In genomic region chrX:57655065-57655464, GRCh38 we compare ENCODE assay signal across 8 cellular contexts. TPM values are rescaled to one million over a fixed set of nuclear protein-coding genes. Genes with fewer than 3 reads are reported as not detected.
"Had no signal": no experiment of that assay in that cellular context is flagged by ENCODE, and none has a peak within 500 bp of the region (broad histone marks: within the 10 kb centered on the region; RNA-seq: fewer than 3 reads in every experiment).

No MANE protein-coding gene starts in this region.

- H3K4me3 ChIP-seq: GM12878 had no signal

- FAIRE-seq: G401.6, GM12878, GM12891, GM12892, GM18507, GM19239 had no signal

- DNase-seq: GDM1, GF-D8 had no signal

- ATAC-seq: GM12878 had no signal

RNA-seq across cellular contexts. Expression of gene NLRP2B, which starts 25.0 kb away (rescaled TPM):
- total RNA-seq: GM12878 had no signal
- polyA plus RNA-seq: GM12878 had no signal
